2 cellular contexts compared by ENCODE assay signal in genomic region chr7:80078882-80079281, GRCh38.
TF ChIP-seq lines count a peak whose summit lies in the region.

No MANE protein-coding gene starts in this region.

TF ChIP-seq in A549, 52 proteins besides CTCF, POLR2A, EP300 and RAD21 (continued from another document):
- TF ChIP-seq, protein P1, sequence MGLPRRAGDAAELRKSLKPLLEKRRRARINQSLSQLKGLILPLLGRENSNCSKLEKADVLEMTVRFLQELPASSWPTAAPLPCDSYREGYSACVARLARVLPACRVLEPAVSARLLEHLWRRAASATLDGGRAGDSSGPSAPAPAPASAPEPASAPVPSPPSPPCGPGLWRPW (IDR thresholded peaks at IDR 0.05), result no peak
- TF ChIP-seq RCOR1 (IDR thresholded peaks at IDR 0.05; ENCODE audit: low read depth, low read length) (no peak), CBX2 (IDR thresholded peaks at IDR 0.05; ENCODE audit: borderline replicate concordance, low read depth) (no peak), JUNB (IDR thresholded peaks at IDR 0.05) (no peak), NFE2L2 (conservative IDR thresholded peaks at IDR 0.05; ENCODE audit: low read length) (no peak), BHLHE40 (IDR thresholded peaks at IDR 0.05; ENCODE audit: low read depth, low read length) (no peak), TFCP2L1 (CRISPR knock-in tag; IDR thresholded peaks at IDR 0.05) (no peak), GATA3 (IDR thresholded peaks at IDR 0.05; ENCODE audit: borderline replicate concordance) (no peak), KDM5A (IDR thresholded peaks at IDR 0.05) (no peak), FOSB (CRISPR knock-in tag; IDR thresholded peaks at IDR 0.05) (no peak), ATOH8 (CRISPR knock-in tag; IDR thresholded peaks at IDR 0.05; ENCODE audit: low read depth) (no peak), ESRRA (IDR thresholded peaks at IDR 0.05; ENCODE audit: borderline replicate concordance, low read length) (no peak)
- TF ChIP-seq, protein P2, sequence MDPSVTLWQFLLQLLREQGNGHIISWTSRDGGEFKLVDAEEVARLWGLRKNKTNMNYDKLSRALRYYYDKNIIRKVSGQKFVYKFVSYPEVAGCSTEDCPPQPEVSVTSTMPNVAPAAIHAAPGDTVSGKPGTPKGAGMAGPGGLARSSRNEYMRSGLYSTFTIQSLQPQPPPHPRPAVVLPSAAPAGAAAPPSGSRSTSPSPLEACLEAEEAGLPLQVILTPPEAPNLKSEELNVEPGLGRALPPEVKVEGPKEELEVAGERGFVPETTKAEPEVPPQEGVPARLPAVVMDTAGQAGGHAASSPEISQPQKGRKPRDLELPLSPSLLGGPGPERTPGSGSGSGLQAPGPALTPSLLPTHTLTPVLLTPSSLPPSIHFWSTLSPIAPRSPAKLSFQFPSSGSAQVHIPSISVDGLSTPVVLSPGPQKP (IDR thresholded peaks at IDR 0.05; ENCODE audit: low read depth, low read length), result no peak

TF ChIP-seq in endothelial cell of umbilical vein, 7 proteins besides CTCF, POLR2A, EP300 and RAD21 (continued from another document):
- TF ChIP-seq GATA2 (IDR thresholded peaks at IDR 0.05; ENCODE audit: insufficient read depth, insufficient read length, low read depth, low read length), result no peak
- no peak for TF ChIP-seq POLR2AphosphoS5 (IDR thresholded peaks at IDR 0.05; ENCODE audit: insufficient read depth, low read depth, low read length)
- no peak for TF ChIP-seq EZH2 (IDR thresholded peaks at IDR 0.05; ENCODE audit: borderline replicate concordance, low read depth, low read length, severe bottlenecking)
- no peak for TF ChIP-seq FOS (IDR thresholded peaks at IDR 0.05; ENCODE audit: borderline replicate concordance, insufficient read depth, low read length)
- no peak for TF ChIP-seq MYC (IDR thresholded peaks at IDR 0.05; ENCODE audit: low read depth, low read length)
